16 cellular contexts compared by ENCODE assay signal in the genomic region with DNA sequence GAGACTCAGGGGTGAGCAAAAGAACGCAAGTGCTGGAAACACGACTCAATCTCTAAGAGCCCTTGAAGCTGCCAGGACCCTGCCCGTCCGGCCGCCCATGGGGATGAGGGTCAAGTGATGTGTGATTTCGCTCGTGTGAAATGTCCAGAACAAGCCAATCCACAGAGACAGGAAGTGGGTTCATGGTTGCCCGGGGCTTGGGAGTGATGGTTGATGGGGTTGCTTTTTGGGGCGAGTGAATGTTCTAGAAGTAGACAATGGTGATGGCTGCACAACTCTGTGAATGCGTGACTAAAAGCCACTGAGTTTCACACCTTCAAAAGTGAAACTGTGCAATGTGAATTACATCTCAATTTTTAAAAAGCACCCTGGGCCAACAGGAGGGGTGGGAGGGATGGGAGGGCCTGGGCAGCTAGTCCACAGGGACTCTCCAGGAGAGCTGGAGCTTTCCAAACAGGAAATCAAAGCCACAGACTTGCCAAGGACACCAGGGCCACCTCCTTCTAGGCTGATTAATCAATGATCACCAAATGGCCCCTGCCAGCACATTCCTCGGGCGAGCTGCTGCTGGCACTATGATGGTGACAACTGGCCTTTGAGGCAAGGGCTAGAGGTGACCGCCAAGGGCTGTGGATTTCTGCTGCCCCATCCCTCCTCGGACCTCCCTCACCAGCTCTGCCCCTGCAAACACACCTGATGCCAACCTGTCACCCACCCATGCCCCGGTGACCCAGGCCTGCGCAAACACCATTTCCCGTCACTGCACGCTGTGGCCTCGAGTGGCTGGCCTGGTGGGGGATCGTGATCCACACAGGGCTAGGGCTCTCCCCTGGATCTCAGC. TPM values are rescaled to one million over a fixed set of nuclear protein-coding genes. Genes with fewer than 3 reads are reported as not detected.
DNase-seq lines count a peak whose midpoint lies in the region; ATAC-seq, FAIRE-seq and TF ChIP-seq lines count a peak whose summit lies in the region.
"Had no signal": no experiment of that assay in that cellular context is flagged by ENCODE, and none has a peak within 500 bp of the region (broad histone marks: within the 10 kb centered on the region; RNA-seq: fewer than 3 reads in every experiment).

No MANE protein-coding gene starts in this region.

- H3K36me3 Mint-ChIP-seq in activated CD4-positive, alpha-beta T cell treated with anti-CD3 and anti-CD28 coated beads for 36 hours (ENCODE audit: low read depth) = peaks cover 20% of the 10 kb centered on the region

- H3F3A ChIP-seq in MM.1S (ENCODE audit: insufficient read depth, low read length) = no peaks in the 10 kb centered on the region

- intact Hi-C loops in activated CD4-positive, alpha-beta T cell treated with anti-CD3 and anti-CD28 coated beads for 36 hours (cut with DNase I, micrococcal nuclease) = no loop called here
- intact Hi-C loops in GM12878 (cut with micrococcal nuclease; ENCODE audit: unreplicated experiment) = loop anchor here (2.0 kb wide), 1 partner anchor 39 kb away; the partner anchor contains the start of gene MYDGF
- intact Hi-C loops in left lung (cut with DNase I) = no loop called here
- intact Hi-C loops in stomach (cut with DNase I; ENCODE audit: low total_unique reads) = no loop called here

- POLR2A ChIA-PET in activated CD4-positive, alpha-beta T cell treated with anti-CD3 and anti-CD28 coated beads for 36 hours (lab: Charles Lee) = no interaction called here
- POLR2A ChIA-PET in GM12878 (lab: Charles Lee) = no interaction called here

- TF ChIP-seq POLR2A in GM12878 (IDR thresholded peaks at IDR 0.05; ENCODE audit: low read depth, low read length) = peak; percentile 15; the same call in 1 of the 2 replicates
- TF ChIP-seq POLR2A in stomach (IDR thresholded peaks at IDR 0.05) = no peak

- no peak for TF ChIP-seq RAD21 in GM12878 (IDR thresholded peaks at IDR 0.05; ENCODE audit: insufficient read depth, low read depth, low read length)

- no peak for TF ChIP-seq CTCF in GM12878 (IDR thresholded peaks at IDR 0.05 in 2 of 3, conservative IDR thresholded peaks at IDR 0.05 in 1 of 3; ENCODE audit: control insufficient read depth in 2 of 3, extremely low read depth in 1 of 3, insufficient read depth in 1 of 3, low read depth in 3 of 3, low read length in 3 of 3)
- TF ChIP-seq CTCF in left lung (IDR thresholded peaks at IDR 0.05) = no peak
- no peak for TF ChIP-seq CTCF in stomach (IDR thresholded peaks at IDR 0.05)
- no peak for TF ChIP-seq CTCF in MM.1S (IDR thresholded peaks at IDR 0.05; ENCODE audit: low read length)

- no peaks in the 10 kb centered on the region for H3K9me2 ChIP-seq in MM.1S (replicated peaks; ENCODE audit: insufficient read depth, low read length)

- no peaks in the 10 kb centered on the region for H3K79me2 ChIP-seq in GM12878 (ENCODE audit: control insufficient read depth, insufficient read depth, low read length)
- H3K79me2 ChIP-seq in MM.1S (ENCODE audit: low read length) = 0 out of 2 replicates have a peak, but pooled peaks cover 4% of the 10 kb centered on the region

- CTCF ChIA-PET in activated CD4-positive, alpha-beta T cell treated with anti-CD3 and anti-CD28 coated beads for 36 hours (lab: Charles Lee) = no interaction called here
- CTCF ChIA-PET in GM12878 (lab: Yijun Ruan, JAX) = interaction anchor here (0.5 kb wide), 1 partner anchor 80 kb away, joined by 3 read pairs; no protein-coding TSS in a partner anchor

- DNase-seq in activated CD4-positive, alpha-beta T cell treated with anti-CD3 and anti-CD28 coated beads for 36 hours = no peak
- DNase-seq in activated CD4-positive, alpha-beta T cell treated with anti-CD3 and anti-CD28 coated beads for 48 hours = no peak
- DNase-seq in GM12878 (ENCODE audit: low read depth, low spot score) (no peak), left lung (peak in 1 of 2 donors; percentile 37), stomach (peak; percentile 81), NCI-H146 (lab: John Stamatoyannopoulos, UW) (no peak), HCEC 1CT (no peak), MM.1S (no peak)
- DNase-seq: activated CD4-positive, alpha-beta T cell treated with anti-CD3 and anti-CD28 coated beads for 4 hours; anterior cingulate cortex; DMS79 treated with DMSO at 0.1 percent for 48 hours; KG1; left colon; NCI-H2171; RPMI8226 had no signal

- TF ChIP-seq EP300 in GM12878 (IDR thresholded peaks at IDR 0.05; ENCODE audit: borderline replicate concordance in 1 of 2, control insufficient read depth in 1 of 2, low read depth in 2 of 2, low read length in 2 of 2) = no peak
- TF ChIP-seq EP300 in stomach (IDR thresholded peaks at IDR 0.05) = no peak

- peak overlapping the region; percentile 63 for H3K27ac Mint-ChIP-seq in activated CD4-positive, alpha-beta T cell treated with anti-CD3 and anti-CD28 coated beads for 36 hours

- H3K9me3 ChIP-seq in GM12878 (replicated peaks; ENCODE audit: control insufficient read depth, insufficient read depth, low read length) (no peaks in the 10 kb centered on the region), left lung (no peaks in the 10 kb centered on the region), stomach (no peaks in the 10 kb centered on the region), MM.1S (replicated peaks; ENCODE audit: insufficient read depth, low read length) (no peaks in the 10 kb centered on the region)

- peak; percentile 51 for ATAC-seq in activated CD4-positive, alpha-beta T cell treated with anti-CD3 and anti-CD28 coated beads for 36 hours
- ATAC-seq in GM12878 (peak; percentile 71), left lung (no peak)
- ATAC-seq: left colon had no signal

- H3K4me2 ChIP-seq in GM12878 (ENCODE audit: control insufficient read depth, insufficient read depth) (no peak overlapping the region), MM.1S (ENCODE audit: low read depth, low read length) (no peak overlapping the region)

- no peak overlapping the region for H2AFZ ChIP-seq in GM12878 (ENCODE audit: control insufficient read depth, low read depth, low read length)
- no peak overlapping the region for H2AFZ ChIP-seq in MM.1S (ENCODE audit: low read length)

- peak overlapping the region; percentile 58; the same call in 1 of the 2 replicates for H3K27ac ChIP-seq in GM12878 (ENCODE audit: control insufficient read depth, insufficient read depth)
- peak overlapping the region; percentile 3 to 26 for H3K27ac ChIP-seq in left lung
- peak overlapping the region; percentile 57 to 85 (median 73) for H3K27ac ChIP-seq in stomach
- H3K27ac ChIP-seq in MM.1S (ENCODE audit: low read length) = no peak overlapping the region

- H3K4me1 ChIP-seq in GM12878 (ENCODE audit: control insufficient read depth, insufficient read depth, low read length) = peaks cover 17% of the 10 kb centered on the region
- peaks cover 4 to 35% of the 10 kb centered on the region in 2 donors for H3K4me1 ChIP-seq in left lung
- H3K4me1 ChIP-seq in stomach = peaks cover 64 to 86% (median 72%) of the 10 kb centered on the region in 4 donors
- H3K4me1 ChIP-seq in MM.1S (ENCODE audit: low read length) = no peaks in the 10 kb centered on the region

- H3K36me3 ChIP-seq in GM12878 (ENCODE audit: control insufficient read depth in 2 of 2, insufficient read depth in 2 of 2, low read length in 1 of 2) (peaks cover 2 to 27% of the 10 kb centered on the region in 2 experiments; a peak in 3 of 4 replicates), left lung (peaks cover 0 to 86% of the 10 kb centered on the region in 2 donors), stomach (peaks cover 26 to 84% (median 71%) of the 10 kb centered on the region in 4 donors), MM.1S (replicated peaks; ENCODE audit: insufficient read depth, low read length) (0 out of 2 replicates have a peak, but pooled peaks cover 3% of the 10 kb centered on the region)

- H4K20me1 ChIP-seq in GM12878 (ENCODE audit: control insufficient read depth, insufficient read depth) = no peaks in the 10 kb centered on the region
- no peaks in the 10 kb centered on the region for H4K20me1 ChIP-seq in MM.1S (ENCODE audit: insufficient read depth, low read length)

- H3K4me3 Mint-ChIP-seq in activated CD4-positive, alpha-beta T cell treated with anti-CD3 and anti-CD28 coated beads for 36 hours = no peak overlapping the region

- H3K9me3 Mint-ChIP-seq in activated CD4-positive, alpha-beta T cell treated with anti-CD3 and anti-CD28 coated beads for 36 hours (ENCODE audit: low read depth) = no peaks in the 10 kb centered on the region

- no peaks in the 10 kb centered on the region for H3K27me3 ChIP-seq in GM12878 (replicated peaks in 1 of 2; ENCODE audit: control insufficient read depth in 2 of 2, insufficient read depth in 2 of 2, low read length in 1 of 2)
- no peaks in the 10 kb centered on the region for H3K27me3 ChIP-seq in left lung
- H3K27me3 ChIP-seq in stomach = no peaks in the 10 kb centered on the region
- no peaks in the 10 kb centered on the region for H3K27me3 ChIP-seq in MM.1S (replicated peaks; ENCODE audit: insufficient read depth, low read length)

- SMC1A ChIA-PET in GM12878 (lab: Charles Lee; ENCODE audit: uncharacterized antibody, unreplicated experiment) = no interaction called here

- in situ Hi-C loops in GM12878 (cut with MboI) = no loop called here

- no TSS peak for BruUV-seq in GM12878 (replicated peaks; lab: Mats Ljungman, UMichigan)

- H3K27me3 Mint-ChIP-seq in activated CD4-positive, alpha-beta T cell treated with anti-CD3 and anti-CD28 coated beads for 36 hours = no peaks in the 10 kb centered on the region

- H3K4me1 Mint-ChIP-seq in activated CD4-positive, alpha-beta T cell treated with anti-CD3 and anti-CD28 coated beads for 36 hours = peaks cover 7% of the 10 kb centered on the region

- no peak overlapping the region for H3K9ac ChIP-seq in GM12878 (ENCODE audit: control insufficient read depth, insufficient read depth, low read length)
- H3K9ac ChIP-seq in MM.1S (ENCODE audit: low read length) = no peak overlapping the region

- no peak overlapping the region for H3K4me3 ChIP-seq in GM12878
- H3K4me3 ChIP-seq in left lung = no peak overlapping the region
- no peak overlapping the region for H3K4me3 ChIP-seq in stomach
- H3K4me3 ChIP-seq in MM.1S (ENCODE audit: low read length) = no peak overlapping the region

- no peak for FAIRE-seq in GM12878 (lab: Jason Lieb, UNC)
- FAIRE-seq: A204.1 had no signal

- WGBS in GM12878 (ENCODE audit: insufficient coverage, insufficient replicate concordance, low lambda C conversion rate, missing lambda C conversion rate) = 77% methylated on average over 20 of the region's 20 CpGs
- 69 to 82% (median 75%) methylated on average over 17 to 20 of the region's 20 CpGs for WGBS in stomach, 5 donors

- RAD21 ChIA-PET in GM12878 (lab: Charles Lee; ENCODE audit: unreplicated experiment) = no interaction called here

RNA-seq across cellular contexts. Expression of gene DPP9, which starts 14.0 kb away (rescaled TPM):
- 10 to 100 TPM; 49.2 to 51.3 TPM for total RNA-seq in activated CD4-positive, alpha-beta T cell treated with anti-CD3 and anti-CD28 coated beads for 36 hours
- total RNA-seq in GM12878 (2013; cell fraction: nucleolus; rRNA removed) = 114 and 131 TPM in 2 replicates
- 32.3 and 35.7 TPM in 2 replicates for total RNA-seq in GM12878 (2014; rRNA removed)
- 14.9 and 15.2 TPM in 2 replicates for total RNA-seq in GM12878 (2014; rRNA removed; fragmentation: Illumina TruSeq; extraction: Trizol)
- 54.5 and 58.6 TPM in 2 replicates for total RNA-seq in GM12878 (2021)
- polyA plus RNA-seq in GM12878 (2011; ENCODE audit: low read depth) = 7.2 TPM
- 4.5 and 10.0 TPM in 2 replicates for polyA plus RNA-seq in GM12878 (2011; rRNA removed)
- 13.7 and 15.7 TPM in 2 replicates for polyA plus RNA-seq in GM12878 (2011; cell fraction: cytosol; rRNA removed)
- 30.1 and 56.0 TPM in 2 replicates for polyA plus RNA-seq in GM12878 (2011; cell fraction: nucleus; rRNA removed)
- polyA plus RNA-seq in GM12878 (2012) = 22.3 and 28.0 TPM in 2 replicates
- 11.4 and 24.1 TPM in 2 replicates for polyA plus RNA-seq in GM12878 (2014; fragmentation: Illumina TruSeq; extraction: Trizol)
- polyA plus RNA-seq in GM12878 (2014; fragmentation: Nextera tagmentation; extraction: Ambion mirVana) = 1 to 10 TPM in 1 of 2 experiments, under 1 TPM in 1; 0.64 to 1.2 TPM
- 31.0 and 40.9 TPM in 2 replicates for polyA plus RNA-seq in GM12878 (2014; rRNA removed)
- polyA plus RNA-seq in GM12878 (2016; fragmentation: Nextera tagmentation; extraction: Ambion mirVana) = 10 to 100 TPM; 50.6 to 52.9 TPM
- polyA minus RNA-seq in GM12878 (2011; rRNA and poly(A)+ RNA removed) = 13.0 and 18.5 TPM in 2 replicates
- polyA minus RNA-seq in GM12878 (2011; cell fraction: cytosol; rRNA and poly(A)+ RNA removed) = 13.9 and 19.4 TPM in 2 replicates
- 23.8 and 35.4 TPM in 2 replicates for polyA minus RNA-seq in GM12878 (2011; cell fraction: nucleus; rRNA and poly(A)+ RNA removed)
- total RNA-seq in left lung = 10 to 100 TPM; 79.7 to 95.5 TPM
- total RNA-seq in stomach = 100 to 1,000 TPM in 2 of 5 donors, 10 to 100 TPM in 3; 24.6 to 178 (median 82.1) TPM
- 10 to 100 TPM; 18.7 to 30.2 (median 24.6) TPM for polyA plus RNA-seq in stomach

RNA-seq across cellular contexts. Expression of gene MYDGF, which starts 39.5 kb away (rescaled TPM):
- total RNA-seq in activated CD4-positive, alpha-beta T cell treated with anti-CD3 and anti-CD28 coated beads for 36 hours = 10 to 100 TPM; 34.7 to 53.8 TPM
- 25.3 and 26.6 TPM in 2 replicates for total RNA-seq in GM12878 (2013; cell fraction: nucleolus; rRNA removed)
- total RNA-seq in GM12878 (2014; rRNA removed) = 68.7 and 83.5 TPM in 2 replicates
- total RNA-seq in GM12878 (2014; rRNA removed; fragmentation: Illumina TruSeq; extraction: Trizol) = 46.0 and 50.2 TPM in 2 replicates
- total RNA-seq in GM12878 (2021) = 57.4 and 64.7 TPM in 2 replicates
- polyA plus RNA-seq in GM12878 (2011; ENCODE audit: low read depth) = 61.8 TPM
- 31.3 and 45.6 TPM in 2 replicates for polyA plus RNA-seq in GM12878 (2011; rRNA removed)
- 72.7 and 135 TPM in 2 replicates for polyA plus RNA-seq in GM12878 (2011; cell fraction: cytosol; rRNA removed)
- polyA plus RNA-seq in GM12878 (2011; cell fraction: nucleus; rRNA removed) = 44.9 and 47.5 TPM in 2 replicates
- polyA plus RNA-seq in GM12878 (2012) = 111 and 140 TPM in 2 replicates
- 17.9 and 39.1 TPM in 2 replicates for polyA plus RNA-seq in GM12878 (2014; fragmentation: Illumina TruSeq; extraction: Trizol)
- polyA plus RNA-seq in GM12878 (2014; fragmentation: Nextera tagmentation; extraction: Ambion mirVana) = 10 to 100 TPM in 1 of 2 experiments, 1 to 10 TPM in 1; 2.3 to 18.5 TPM
- polyA plus RNA-seq in GM12878 (2014; rRNA removed) = 92.8 and 96.7 TPM in 2 replicates
- 100 to 1,000 TPM; 183 to 196 TPM for polyA plus RNA-seq in GM12878 (2016; fragmentation: Nextera tagmentation; extraction: Ambion mirVana)
- 15.4 and 26.8 TPM in 2 replicates for polyA minus RNA-seq in GM12878 (2011; rRNA and poly(A)+ RNA removed)
- polyA minus RNA-seq in GM12878 (2011; cell fraction: cytosol; rRNA and poly(A)+ RNA removed) = 14.0 and 15.4 TPM in 2 replicates
- polyA minus RNA-seq in GM12878 (2011; cell fraction: nucleus; rRNA and poly(A)+ RNA removed) = 7.4 and 12.1 TPM in 2 replicates
- 100 to 1,000 TPM in 1 of 2 donors, 10 to 100 TPM in 1; 98.2 to 156 TPM for total RNA-seq in left lung
- 10 to 100 TPM; 41.4 to 77.5 (median 71.3) TPM for total RNA-seq in stomach
- 10 to 100 TPM; 66.4 to 86.6 (median 75.3) TPM for polyA plus RNA-seq in stomach
